8 cellular contexts compared by ENCODE assay signal in genomic region chr4:48109413-48110263, GRCh38. TPM values are rescaled to one million over a fixed set of nuclear protein-coding genes. Genes with fewer than 3 reads are reported as not detected.
DNase-seq lines count a peak whose midpoint lies in the region; ATAC-seq and TF ChIP-seq lines count a peak whose summit lies in the region.

No MANE protein-coding gene starts in this region.

- DNase-seq in NCI-H2227 (lab: John Stamatoyannopoulos, UW; ENCODE audit: unreplicated experiment) (peak; percentile 1), NCI-H2227 treated with DMSO at 0.1 percent for 48 hours (lab: John Stamatoyannopoulos, UW) (no peak), SW480 (ENCODE audit: low spot score) (peak; percentile 42), foreskin keratinocyte (peak; percentile 41 to 69), stomach (no peak), NCI-H1048 (lab: John Stamatoyannopoulos, UW) (no peak)

- H3K27me3 ChIP-seq in foreskin keratinocyte = no peaks in the 10 kb centered on the region
- no peaks in the 10 kb centered on the region for H3K27me3 ChIP-seq in stomach

- peak; percentile 66 for TF ChIP-seq RAD21 in Ishikawa (IDR thresholded peaks at IDR 0.05; ENCODE audit: low read depth)

- WGBS in stomach, 5 donors = 52 to 62% (median 56%) methylated on average over 5 of the region's 5 CpGs

- ATAC-seq in GM19463 (IDR thresholded peaks at IDR 0.05; ENCODE audit: unreplicated experiment) (peak; percentile 77), foreskin keratinocyte (peak; percentile 77)

- H3K4me1 ChIP-seq in foreskin keratinocyte = peaks cover 22% of the 10 kb centered on the region
- no peaks in the 10 kb centered on the region for H3K4me1 ChIP-seq in stomach

- TF ChIP-seq CTCF in foreskin keratinocyte (conservative IDR thresholded peaks at IDR 0.05) (peak; percentile 80), stomach (IDR thresholded peaks at IDR 0.05) (peak in 5 of 7 experiments; percentile 3 to 50 (median 23))

- TF ChIP-seq POLR2A in stomach (IDR thresholded peaks at IDR 0.05) = no peak

- TF ChIP-seq EP300 in Ishikawa (IDR thresholded peaks at IDR 0.05; ENCODE audit: borderline replicate concordance) = no peak
- TF ChIP-seq EP300 in stomach (IDR thresholded peaks at IDR 0.05) = no peak

- H3K27ac ChIP-seq in foreskin keratinocyte = no peak overlapping the region
- H3K27ac ChIP-seq in stomach = no peak overlapping the region

- intact Hi-C loops in stomach (cut with DNase I; ENCODE audit: low total_unique reads) = no loop called here

- H3K36me3 ChIP-seq in stomach = no peaks in the 10 kb centered on the region

- H3K4me3 ChIP-seq in stomach = no peak overlapping the region

- H3K9me3 ChIP-seq in stomach = no peaks in the 10 kb centered on the region

TF ChIP-seq in Ishikawa, 13 proteins besides CTCF, POLR2A, EP300 and RAD21:
- TF ChIP-seq CEBPB (IDR thresholded peaks at IDR 0.05) (no peak), ZBTB7A (IDR thresholded peaks at IDR 0.05; ENCODE audit: low read depth) (no peak), YY1 (IDR thresholded peaks at IDR 0.05; ENCODE audit: low read depth) (no peak), CREB1 (IDR thresholded peaks at IDR 0.05; ENCODE audit: low read depth) (no peak), NFIC (IDR thresholded peaks at IDR 0.05) (no peak), USF1 (IDR thresholded peaks at IDR 0.05) (no peak), TEAD4 (IDR thresholded peaks at IDR 0.05) (no peak), MAX (IDR thresholded peaks at IDR 0.05) (no peak), TCF12 (IDR thresholded peaks at IDR 0.05; ENCODE audit: low read depth) (no peak), TAF1 (IDR thresholded peaks at IDR 0.05; ENCODE audit: low read depth) (no peak), EGR1 (IDR thresholded peaks at IDR 0.05) (no peak), FOXM1 (IDR thresholded peaks at IDR 0.05; ENCODE audit: borderline replicate concordance, low read depth) (no peak)

RNA-seq across cellular contexts. Expression of gene TXK, which starts 24.4 kb away (rescaled TPM):
- total RNA-seq in foreskin keratinocyte (not detected in 2 replicates), stomach (1 to 10 TPM in 4 of 5 donors, not detected in 1; 1.2 to 8.3 (median 4.4) TPM)
- polyA plus RNA-seq in foreskin keratinocyte (not detected in 2 replicates), stomach (under 1 TPM; 0.15 to 0.63 (median 0.37) TPM)

Comparison
In these comparisons a context has a peak if more than half of its experiments do, and no peak if none do; other contexts are left out.
1. DNase-seq: peak in NCI-H2227 (single experiment), SW480 (single experiment) and foreskin keratinocyte (2 of 2); none in NCI-H2227 treated with DMSO at 0.1 percent for 48 hours (single experiment), stomach (single experiment) and NCI-H1048 (single experiment).